Comparison of ENCODE assay signal across 8 cellular contexts in genomic region chr5:90783460-90784333, GRCh38.
A peak's percentile ranks its signal among the peaks of the same experiment; 100 is the strongest.
DNase-seq lines count a peak whose midpoint lies in the region; ATAC-seq, FAIRE-seq and TF ChIP-seq lines count a peak whose summit lies in the region.

No MANE protein-coding gene starts in this region.

- no peaks in the 10 kb centered on the region for H4K20me1 ChIP-seq in HepG2 (ENCODE audit: insufficient read depth, low read length)

- no TSS peak for BruUV-seq in HepG2 (replicated peaks; lab: Mats Ljungman, UMichigan)

- no peaks in the 10 kb centered on the region for H3K4me1 ChIP-seq in HepG2 (ENCODE audit: insufficient read depth, low read length)

- no peak for TF ChIP-seq EP300 in HepG2 (IDR thresholded peaks at IDR 0.05; ENCODE audit: low read depth in 2 of 2, low read length in 2 of 2)
- no peak for TF ChIP-seq EP300 in HepG2 (CRISPR knock-in tag; IDR thresholded peaks at IDR 0.05; ENCODE audit: borderline replicate concordance)

- no peak overlapping the region for H3K4me2 ChIP-seq in HepG2 (ENCODE audit: low read depth, low read length)

- no peaks in the 10 kb centered on the region for H3K36me3 ChIP-seq in HepG2 (replicated peaks in 1 of 2; ENCODE audit: control insufficient read depth in 1 of 2, insufficient read depth in 2 of 2, low read length in 2 of 2)

- H3K27ac ChIP-seq in HepG2 (ENCODE audit: extremely low read length, insufficient read depth, low read length) = no peak overlapping the region

- no peak for TF ChIP-seq POLR2A in HepG2 (IDR thresholded peaks at IDR 0.05; ENCODE audit: insufficient read depth in 1 of 2, low read depth in 2 of 2, low read length in 2 of 2)

- intact Hi-C loops in HepG2 (cut with micrococcal nuclease; ENCODE audit: unreplicated experiment) = loop anchor here (1.0 to 10.0 kb wide), 4 partner anchors 74 to 647 kb away; no protein-coding TSS in a partner anchor

- H2AFZ ChIP-seq in HepG2 (ENCODE audit: low read length) = no peak overlapping the region

- TF ChIP-seq CTCF in AG09309 (IDR thresholded peaks at IDR 0.05; ENCODE audit: control insufficient read depth, insufficient read depth, low read depth, low read length, missing control alignments) (peak; percentile 88), HepG2 (CRISPR knock-in tag; IDR thresholded peaks at IDR 0.05) (peak; percentile 77)

- DNase-seq in AG09309 (ENCODE audit: low read depth) (peak; percentile 16), NCI-H226 (peak; percentile 41), cerebellar cortex (ENCODE audit: low spot score) (peak; percentile 74), HepG2 (ENCODE audit: low spot score) (peak; percentile 44)
- DNase-seq in stimulated activated CD4-positive, alpha-beta T cell treated with anti-CD3 and anti-CD28 coated beads, TNF-alpha, amount 100 ng/mL, for 24 hours (ENCODE audit: low read depth in 3 of 3) = peak; percentile 47 to 63 (median 55)

- peak; percentile 94 for ATAC-seq in GM18868 (IDR thresholded peaks at IDR 0.05; ENCODE audit: unreplicated experiment)
- ATAC-seq in HG03097 (IDR thresholded peaks at IDR 0.05; ENCODE audit: low FRiP score, unreplicated experiment) = peak; percentile 63
- ATAC-seq in activated CD4-positive, CD25-positive, alpha-beta regulatory T cell treated with anti-CD3 and anti-CD28 coated beads, Interleukin-2, amount 50 U/mL, for 24 hours = peak; percentile 49 to 56
- peak; percentile 88 for ATAC-seq in HepG2

- CTCF ChIA-PET in HepG2 (lab: Yijun Ruan, JAX; ENCODE audit: low intra/inter-chr PET ratio, low total read pairs) = interaction anchor here (1.5 to 2.5 kb wide), 2 partner anchors 74 to 344 kb away, joined by 10 to 17 read pairs; no protein-coding TSS in a partner anchor

- WGBS in HepG2 (ENCODE audit: low lambda C conversion rate) = 14% methylated on average over 4 of the region's 4 CpGs

- no peaks in the 10 kb centered on the region for H3K79me2 ChIP-seq in HepG2 (ENCODE audit: insufficient read depth, low read length)

- peak; percentile 55 for FAIRE-seq in HepG2 (lab: Jason Lieb, UNC)

- POLR2A ChIA-PET in HepG2 (lab: Yijun Ruan, JAX) = no interaction called here

- no peaks in the 10 kb centered on the region for H3K27me3 ChIP-seq in HepG2 (ENCODE audit: control insufficient read depth in 1 of 2, insufficient read depth in 2 of 2, low read length in 2 of 2)

- in situ Hi-C loops in HepG2 (cut with HindIII; ENCODE audit: extremely low pct_ligation_motif_present, low pct_unique_long_range_greater_than_20kb) = loop anchor here (10.0 kb wide), 2 partner anchors 79 to 339 kb away; no protein-coding TSS in a partner anchor

- H3K9ac ChIP-seq in HepG2 (ENCODE audit: insufficient read depth, low read depth, low read length) = no peak overlapping the region

- H3K9me3 ChIP-seq in HepG2 (ENCODE audit: low read length) = no peaks in the 10 kb centered on the region

- H3K4me3 ChIP-seq in AG09309 (ENCODE audit: control insufficient read depth, low read depth, low read length) (no peak overlapping the region), HepG2 (replicated peaks in 1 of 3; ENCODE audit: insufficient read depth in 1 of 3, low read depth in 2 of 3, low read length in 3 of 3) (no peak overlapping the region)

- 0 out of 2 replicates have a peak, but pooled peaks have one; percentile 23 for TF ChIP-seq RAD21 in HepG2 (CRISPR knock-in tag; IDR thresholded peaks at IDR 0.05)

TF ChIP-seq in HepG2, 621 proteins besides CTCF, POLR2A, EP300 and RAD21:
- peak; percentile 83 for TF ChIP-seq STAG1 (CRISPR knock-in tag; IDR thresholded peaks at IDR 0.05)
- TF ChIP-seq BCL6 (CRISPR knock-in tag; IDR thresholded peaks at IDR 0.05) = no peak
- no peak for TF ChIP-seq ZNF740 (CRISPR knock-in tag; IDR thresholded peaks at IDR 0.05)
- peak; percentile 59 for TF ChIP-seq SMC3 (IDR thresholded peaks at IDR 0.05; ENCODE audit: low read length)

Comparison
In these comparisons a context has a peak if more than half of its experiments do, and no peak if none do; other contexts are left out.
1. DNase-seq: peak in every context shown above with its lines; median percentile 74 in cerebellar cortex; 55 in stimulated activated CD4-positive, alpha-beta T cell treated with anti-CD3 and anti-CD28 coated beads, TNF-alpha, amount 100 ng/mL, for 24 hours; 44 in HepG2; 41 in NCI-H226; 16 in AG09309.